In the genomic region with DNA sequence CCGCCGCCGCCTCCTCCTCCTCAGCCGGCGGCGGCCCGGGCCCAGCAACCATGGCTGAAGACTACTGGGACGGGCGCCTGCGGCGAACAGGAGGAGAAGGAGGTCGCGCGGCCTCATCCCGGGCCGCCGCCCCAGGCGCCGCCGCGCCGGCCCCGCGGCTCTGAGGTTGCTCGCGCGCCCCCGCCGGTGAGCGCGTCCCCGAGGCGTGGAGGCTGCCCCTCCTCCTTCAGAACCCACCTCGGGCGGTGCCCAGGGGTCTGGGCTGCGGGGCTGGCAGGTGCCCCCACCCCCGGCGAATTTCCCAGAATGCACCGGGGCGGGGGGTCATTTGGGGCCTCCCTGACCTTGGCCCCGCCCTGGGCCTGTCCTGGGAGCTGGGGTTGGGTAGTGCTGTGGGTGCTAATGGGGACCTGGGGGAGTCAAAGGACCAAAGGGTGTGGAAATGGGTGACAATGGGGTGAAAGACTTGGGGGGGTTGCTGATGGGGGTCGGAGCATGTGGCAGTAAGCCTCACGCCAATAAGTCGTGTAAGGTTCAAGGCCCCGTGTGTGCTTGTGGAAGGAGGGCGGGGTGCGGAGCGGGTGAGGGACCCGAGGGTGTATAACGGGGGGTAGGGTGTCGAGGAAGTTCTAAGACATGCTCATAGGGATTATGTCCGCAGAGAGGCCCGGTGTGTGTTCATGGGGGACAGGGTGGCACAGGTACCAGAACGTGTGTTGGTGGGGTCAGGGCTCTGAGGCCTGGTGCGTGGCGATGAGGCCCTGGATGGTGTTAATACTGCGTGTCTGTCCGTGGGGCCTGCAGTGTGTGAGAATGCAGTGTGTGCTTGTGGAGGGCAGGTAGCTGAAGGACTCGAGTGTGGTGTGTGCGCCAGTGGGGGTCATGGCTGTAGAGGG, we compare ENCODE assay signal across 1 cellular context.
TF ChIP-seq lines count a peak whose summit lies in the region.

No MANE protein-coding gene starts in this region.

TF ChIP-seq in K562, 482 proteins besides CTCF, POLR2A, EP300 and RAD21:
- TF ChIP-seq HNRNPL (IDR thresholded peaks at IDR 0.05; ENCODE audit: low read depth, low read length) (0 out of 2 replicates have a peak, but pooled peaks have one; percentile 33), TGIF2 (CRISPR knock-in tag; IDR thresholded peaks at IDR 0.05) (0 out of 2 replicates have a peak, but pooled peaks have one; percentile 27), KDM5B (IDR thresholded peaks at IDR 0.05; ENCODE audit: insufficient replicate concordance, low read depth, low read length) (peak; percentile 66), TFAP4 (CRISPR knock-in tag; IDR thresholded peaks at IDR 0.05; ENCODE audit: borderline replicate concordance) (peak; percentile 23; the same call in 1 of the 2 replicates), XRCC5 (IDR thresholded peaks at IDR 0.05; ENCODE audit: low read depth, low read length) (0 out of 2 replicates have a peak, but pooled peaks have one; percentile 14), POLR2B (IDR thresholded peaks at IDR 0.05; ENCODE audit: low read depth, partially characterized antibody) (peak; percentile 28), POLR2G (IDR thresholded peaks at IDR 0.05; ENCODE audit: low read depth, low read length) (peak; percentile 72), TAF1 (IDR thresholded peaks at IDR 0.05; ENCODE audit: control insufficient read depth, extremely low read depth, insufficient read depth, low read length, severe bottlenecking) (peak; percentile 15), ZBTB34 (CRISPR knock-in tag; IDR thresholded peaks at IDR 0.05) (no peak), RBBP5 (IDR thresholded peaks at IDR 0.05; ENCODE audit: borderline replicate concordance, insufficient read depth, low read length, poor library complexity, severe bottlenecking) (peak; percentile 80), KAT7 (CRISPR knock-in tag; IDR thresholded peaks at IDR 0.05; ENCODE audit: borderline replicate concordance) (0 out of 2 replicates have a peak, but pooled peaks have one; percentile 34), NR2C2 (CRISPR knock-in tag; IDR thresholded peaks at IDR 0.05) (no peak), NR2C2 (tag; IDR thresholded peaks at IDR 0.05) (peak; percentile 93), RCOR1 (IDR thresholded peaks at IDR 0.05; ENCODE audit: borderline replicate concordance in 1 of 2, low read depth in 2 of 2, low read length in 2 of 2) (no peak), RBFOX2 (IDR thresholded peaks at IDR 0.05; ENCODE audit: low read depth, low read length) (peak; percentile 72), RAD51 (IDR thresholded peaks at IDR 0.05; ENCODE audit: borderline replicate concordance, low read depth) (no peak), ESRRA (IDR thresholded peaks at IDR 0.05; ENCODE audit: borderline replicate concordance, low read depth) (peak; percentile 83), GATAD2B (IDR thresholded peaks at IDR 0.05; ENCODE audit: borderline replicate concordance) (0 out of 2 replicates have a peak, but pooled peaks have one; percentile 68), SIN3B (IDR thresholded peaks at IDR 0.05; ENCODE audit: low read depth) (0 out of 2 replicates have a peak, but pooled peaks have one; percentile 44), TCF15 (CRISPR knock-in tag; IDR thresholded peaks at IDR 0.05) (no peak), THAP7 (CRISPR knock-in tag; IDR thresholded peaks at IDR 0.05) (0 out of 2 replicates have a peak, but pooled peaks have one; percentile 37), SRSF9 (IDR thresholded peaks at IDR 0.05; ENCODE audit: borderline replicate concordance, low read depth, low read length) (no peak), FIP1L1 (IDR thresholded peaks at IDR 0.05; ENCODE audit: low read depth, low read length, poor library complexity, severe bottlenecking) (peak; percentile 20), ZNF143 (CRISPR knock-in tag; IDR thresholded peaks at IDR 0.05) (peak; percentile 76), ZBTB7A (IDR thresholded peaks at IDR 0.05; ENCODE audit: borderline replicate concordance, control insufficient read depth, low read depth, low read length) (peak; percentile 58; the same call in 1 of the 2 replicates), ZNF76 (CRISPR knock-in tag; IDR thresholded peaks at IDR 0.05; ENCODE audit: borderline replicate concordance) (peak; percentile 50; the same call in 1 of the 2 replicates), MBD2 (IDR thresholded peaks at IDR 0.05; ENCODE audit: borderline replicate concordance, low read depth) (no peak), SETDB1 (IDR thresholded peaks at IDR 0.05; ENCODE audit: low read length) (no peak), MAZ (CRISPR knock-in tag; conservative IDR thresholded peaks at IDR 0.05 in 1 of 2, IDR thresholded peaks at IDR 0.05 in 1 of 2) (peak; percentile 56 to 63; a peak in 3 of 4 replicates), NR2C1 (IDR thresholded peaks at IDR 0.05) (peak; percentile 77), NR2C1 (tag; IDR thresholded peaks at IDR 0.05) (peak; percentile 52), STAG1 (CRISPR knock-in tag; IDR thresholded peaks at IDR 0.05; ENCODE audit: borderline replicate concordance) (0 out of 2 replicates have a peak, but pooled peaks have one; percentile 6), ETS1 (conservative IDR thresholded peaks at IDR 0.05; ENCODE audit: control insufficient read depth, low read depth, low read length) (0 out of 2 replicates have a peak, but pooled peaks have one; percentile 7)
- TF ChIP-seq, protein P1, sequence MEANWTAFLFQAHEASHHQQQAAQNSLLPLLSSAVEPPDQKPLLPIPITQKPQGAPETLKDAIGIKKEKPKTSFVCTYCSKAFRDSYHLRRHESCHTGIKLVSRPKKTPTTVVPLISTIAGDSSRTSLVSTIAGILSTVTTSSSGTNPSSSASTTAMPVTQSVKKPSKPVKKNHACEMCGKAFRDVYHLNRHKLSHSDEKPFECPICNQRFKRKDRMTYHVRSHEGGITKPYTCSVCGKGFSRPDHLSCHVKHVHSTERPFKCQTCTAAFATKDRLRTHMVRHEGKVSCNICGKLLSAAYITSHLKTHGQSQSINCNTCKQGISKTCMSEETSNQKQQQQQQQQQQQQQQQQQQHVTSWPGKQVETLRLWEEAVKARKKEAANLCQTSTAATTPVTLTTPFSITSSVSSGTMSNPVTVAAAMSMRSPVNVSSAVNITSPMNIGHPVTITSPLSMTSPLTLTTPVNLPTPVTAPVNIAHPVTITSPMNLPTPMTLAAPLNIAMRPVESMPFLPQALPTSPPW (CRISPR knock-in tag; IDR thresholded peaks at IDR 0.05): peak; percentile 83
- TF ChIP-seq, protein P2, sequence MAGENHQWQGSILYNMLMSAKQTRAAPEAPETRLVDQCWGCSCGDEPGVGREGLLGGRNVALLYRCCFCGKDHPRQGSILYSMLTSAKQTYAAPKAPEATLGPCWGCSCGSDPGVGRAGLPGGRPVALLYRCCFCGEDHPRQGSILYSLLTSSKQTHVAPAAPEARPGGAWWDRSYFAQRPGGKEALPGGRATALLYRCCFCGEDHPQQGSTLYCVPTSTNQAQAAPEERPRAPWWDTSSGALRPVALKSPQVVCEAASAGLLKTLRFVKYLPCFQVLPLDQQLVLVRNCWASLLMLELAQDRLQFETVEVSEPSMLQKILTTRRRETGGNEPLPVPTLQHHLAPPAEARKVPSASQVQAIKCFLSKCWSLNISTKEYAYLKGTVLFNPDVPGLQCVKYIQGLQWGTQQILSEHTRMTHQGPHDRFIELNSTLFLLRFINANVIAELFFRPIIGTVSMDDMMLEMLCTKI (IDR thresholded peaks at IDR 0.05; ENCODE audit: partially characterized antibody): no peak
- TF ChIP-seq, protein P3, sequence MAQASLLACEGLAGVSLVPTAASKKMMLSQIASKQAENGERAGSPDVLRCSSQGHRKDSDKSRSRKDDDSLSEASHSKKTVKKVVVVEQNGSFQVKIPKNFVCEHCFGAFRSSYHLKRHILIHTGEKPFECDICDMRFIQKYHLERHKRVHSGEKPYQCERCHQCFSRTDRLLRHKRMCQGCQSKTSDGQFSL (CRISPR knock-in tag; IDR thresholded peaks at IDR 0.05): peak; percentile 66; the same call in 1 of the 2 replicates
- TF ChIP-seq, protein P3 (tag; IDR thresholded peaks at IDR 0.05): no peak
